ENCODE assay signal across 9 cellular contexts in the genomic region with DNA sequence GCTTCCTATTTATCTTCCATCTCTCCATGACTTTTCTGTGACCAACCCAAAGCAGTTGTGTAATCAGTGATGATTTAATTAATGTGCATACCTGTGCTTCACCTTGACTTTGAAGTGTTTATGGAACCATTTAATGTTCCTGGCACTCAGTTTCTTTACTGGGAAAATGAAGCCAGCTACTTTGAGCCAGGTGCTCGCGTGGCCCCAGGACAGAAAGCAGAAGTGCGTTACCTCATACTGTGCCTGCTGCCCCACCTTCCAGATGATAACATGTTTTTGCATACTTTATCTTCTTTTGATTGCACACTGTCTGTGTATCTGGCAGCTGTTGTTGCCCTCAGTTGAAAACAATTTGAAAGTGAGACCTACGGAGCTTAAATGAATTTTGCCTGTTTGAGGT.
DNase-seq lines count a peak whose midpoint lies in the region; ATAC-seq and TF ChIP-seq lines count a peak whose summit lies in the region.
"Had no signal": no experiment of that assay in that cellular context is flagged by ENCODE, and none has a peak within 500 bp of the region (broad histone marks: within the 10 kb centered on the region; RNA-seq: fewer than 3 reads in every experiment).

No MANE protein-coding gene starts in this region.

- DNase-seq in erythroblast (lab: John Stamatoyannopoulos, UW) (peak; percentile 64 to 82), NCI-H128 (lab: John Stamatoyannopoulos, UW; ENCODE audit: unreplicated experiment) (no peak), NCI-H82 (lab: John Stamatoyannopoulos, UW) (no peak)
- no peak for DNase-seq in NK-92 treated with Interleukin-12 subunit alpha and Interleukin-12 subunit beta, amount 100 ng/mL, for 24 hours (lab: John Stamatoyannopoulos, UW)
- DNase-seq in activated CD4-positive, alpha-beta T cell treated with anti-CD3 and anti-CD28 coated beads for 36 hours = no peak
- DNase-seq: activated CD4-positive, alpha-beta memory T cell treated with anti-CD3 and anti-CD28 coated beads for 36 hours had no signal

- H3K9me3 Mint-ChIP-seq in activated CD4-positive, alpha-beta T cell treated with anti-CD3 and anti-CD28 coated beads for 36 hours (ENCODE audit: low read depth) = no peaks in the 10 kb centered on the region
- H3K9me3 Mint-ChIP-seq: activated CD4-positive, alpha-beta memory T cell treated with anti-CD3 and anti-CD28 coated beads for 36 hours had no signal

- intact Hi-C loops in activated CD4-positive, alpha-beta T cell treated with anti-CD3 and anti-CD28 coated beads for 36 hours (cut with DNase I, micrococcal nuclease) = no loop called here

- peak; percentile 79 for ATAC-seq in GM18519 (IDR thresholded peaks at IDR 0.05; ENCODE audit: low FRiP score, unreplicated experiment)
- ATAC-seq in GM21737 (IDR thresholded peaks at IDR 0.05; ENCODE audit: unreplicated experiment) = peak; percentile 63
- peak; percentile 89 for ATAC-seq in HG03521 (IDR thresholded peaks at IDR 0.05; ENCODE audit: unreplicated experiment)
- ATAC-seq in activated CD4-positive, alpha-beta T cell treated with anti-CD3 and anti-CD28 coated beads for 36 hours = no peak

- CTCF ChIA-PET in activated CD4-positive, alpha-beta T cell treated with anti-CD3 and anti-CD28 coated beads for 36 hours (lab: Charles Lee) = interaction anchor here (1.3 kb wide), 1 partner anchor 27 kb away, joined by 3 read pairs; no protein-coding TSS in a partner anchor

- no peaks in the 10 kb centered on the region for H3K36me3 Mint-ChIP-seq in activated CD4-positive, alpha-beta T cell treated with anti-CD3 and anti-CD28 coated beads for 36 hours (ENCODE audit: low read depth)
- H3K36me3 Mint-ChIP-seq: activated CD4-positive, alpha-beta memory T cell treated with anti-CD3 and anti-CD28 coated beads for 36 hours had no signal

- no peak overlapping the region for H3K4me3 Mint-ChIP-seq in activated CD4-positive, alpha-beta T cell treated with anti-CD3 and anti-CD28 coated beads for 36 hours
- H3K4me3 Mint-ChIP-seq: activated CD4-positive, alpha-beta memory T cell treated with anti-CD3 and anti-CD28 coated beads for 36 hours had no signal

- peaks cover 10% of the 10 kb centered on the region for H3K4me1 Mint-ChIP-seq in activated CD4-positive, alpha-beta T cell treated with anti-CD3 and anti-CD28 coated beads for 36 hours

- POLR2A ChIA-PET in activated CD4-positive, alpha-beta T cell treated with anti-CD3 and anti-CD28 coated beads for 36 hours (lab: Charles Lee) = no interaction called here

- peaks cover 12% of the 10 kb centered on the region for H3K27me3 Mint-ChIP-seq in activated CD4-positive, alpha-beta T cell treated with anti-CD3 and anti-CD28 coated beads for 36 hours

- no peak overlapping the region for H3K27ac Mint-ChIP-seq in activated CD4-positive, alpha-beta T cell treated with anti-CD3 and anti-CD28 coated beads for 36 hours
- H3K27ac Mint-ChIP-seq: activated CD4-positive, alpha-beta memory T cell treated with anti-CD3 and anti-CD28 coated beads for 36 hours had no signal

- no peak for TF ChIP-seq POLR2A in erythroblast (IDR thresholded peaks at IDR 0.05; ENCODE audit: low read length)

Comparison
In these comparisons a context has a peak if more than half of its experiments do, and no peak if none do; other contexts are left out.
1. DNase-seq: peak in erythroblast (2 of 2); none in NCI-H128 (single experiment), NK-92 treated with Interleukin-12 subunit alpha and Interleukin-12 subunit beta, amount 100 ng/mL, for 24 hours (single experiment), NCI-H82 (single experiment) and activated CD4-positive, alpha-beta T cell treated with anti-CD3 and anti-CD28 coated beads for 36 hours (single experiment).